1 cellular context compared by ENCODE assay signal in the genomic region with DNA sequence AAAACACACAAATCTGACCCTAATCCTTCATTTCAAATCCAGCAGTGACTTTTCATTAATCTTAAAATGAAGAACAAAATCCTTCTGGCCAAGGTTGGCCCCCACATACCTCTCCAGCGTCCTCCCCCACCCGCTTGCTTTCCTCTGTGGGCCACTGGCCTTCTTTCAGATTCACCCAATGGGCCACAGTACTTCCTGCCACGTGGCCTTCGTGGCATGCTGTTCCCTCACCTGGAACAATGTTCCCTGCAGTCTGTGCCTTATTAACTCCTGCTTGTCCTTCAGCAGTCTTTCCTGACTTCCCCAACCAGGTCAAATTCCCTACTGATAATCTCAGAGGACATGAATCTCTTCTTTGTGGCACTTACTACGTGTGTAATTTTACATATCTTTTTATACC.
TF ChIP-seq lines count a peak whose summit lies in the region.

No MANE protein-coding gene starts in this region.

TF ChIP-seq in WTC11, 78 proteins besides CTCF, POLR2A, EP300 and RAD21:
- TF ChIP-seq ETV6 (CRISPR knock-in tag; IDR thresholded peaks at IDR 0.05) (no peak), ZNF423 (CRISPR knock-in tag; IDR thresholded peaks at IDR 0.05) (no peak), RORB (CRISPR knock-in tag; IDR thresholded peaks at IDR 0.05) (no peak), ESRRA (CRISPR knock-in tag; IDR thresholded peaks at IDR 0.05; ENCODE audit: borderline replicate concordance) (no peak), ZNF121 (CRISPR knock-in tag; IDR thresholded peaks at IDR 0.05) (no peak)
- TF ChIP-seq, protein P1, sequence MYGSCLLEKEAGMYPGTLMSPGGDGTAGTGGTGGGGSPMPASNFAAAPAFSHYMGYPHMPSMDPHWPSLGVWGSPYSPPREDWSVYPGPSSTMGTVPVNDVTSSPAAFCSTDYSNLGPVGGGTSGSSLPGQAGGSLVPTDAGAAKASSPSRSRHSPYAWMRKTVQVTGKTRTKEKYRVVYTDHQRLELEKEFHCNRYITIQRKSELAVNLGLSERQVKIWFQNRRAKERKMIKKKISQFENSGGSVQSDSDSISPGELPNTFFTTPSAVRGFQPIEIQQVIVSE (CRISPR knock-in tag; IDR thresholded peaks at IDR 0.05; ENCODE audit: borderline replicate concordance), result no peak
